In the genomic region with DNA sequence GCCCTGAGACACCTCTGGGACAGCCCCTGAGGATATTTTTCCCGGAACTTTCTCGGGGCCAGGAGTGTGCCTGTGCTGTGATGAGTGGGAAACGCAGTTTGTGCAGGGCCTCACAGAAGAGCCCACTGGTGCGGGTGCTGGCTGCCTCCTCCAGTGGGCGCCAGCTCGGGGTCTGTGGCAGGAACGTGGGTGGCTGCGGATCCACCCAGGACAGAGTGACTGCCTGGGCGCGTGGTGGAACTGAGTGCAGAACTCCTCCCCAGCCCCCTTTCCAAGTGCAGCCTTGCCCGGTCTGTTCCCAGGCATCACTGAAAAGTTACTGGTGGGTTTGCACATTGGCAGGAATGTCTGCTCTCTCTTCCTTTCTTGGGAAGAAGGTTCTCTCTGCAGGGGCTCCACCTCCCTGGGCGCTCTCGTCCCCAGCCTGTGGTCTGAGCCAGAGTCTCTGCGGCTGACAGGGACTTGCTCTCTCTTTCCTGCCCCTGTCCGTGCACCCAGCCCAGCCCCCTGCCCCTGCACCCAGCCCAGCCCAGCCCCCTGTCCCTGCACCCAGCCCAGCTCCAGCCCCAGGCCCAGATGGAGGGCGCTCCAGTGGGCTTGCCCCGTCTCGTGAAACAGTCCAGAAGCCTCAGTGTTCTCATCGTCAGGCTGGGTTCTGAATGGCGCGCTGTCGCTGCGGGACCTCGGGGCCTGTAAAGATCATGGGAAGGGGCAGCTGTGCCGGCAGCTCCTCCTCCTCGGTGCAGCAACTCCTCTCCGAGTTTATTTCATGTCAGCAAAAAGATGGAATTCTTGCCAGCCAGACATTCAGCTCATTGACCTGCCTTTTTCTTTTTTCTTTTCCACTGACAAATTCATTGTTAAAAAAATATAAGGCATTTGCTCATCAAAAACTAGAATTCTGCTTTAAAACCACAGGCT, we compare ENCODE assay signal across 2 cellular contexts.
TF ChIP-seq lines count a peak whose summit lies in the region.

No MANE protein-coding gene starts in this region.

TF ChIP-seq in GM23338, 12 proteins besides CTCF, POLR2A, EP300 and RAD21 (continues in another document):
- TF ChIP-seq, protein P1, sequence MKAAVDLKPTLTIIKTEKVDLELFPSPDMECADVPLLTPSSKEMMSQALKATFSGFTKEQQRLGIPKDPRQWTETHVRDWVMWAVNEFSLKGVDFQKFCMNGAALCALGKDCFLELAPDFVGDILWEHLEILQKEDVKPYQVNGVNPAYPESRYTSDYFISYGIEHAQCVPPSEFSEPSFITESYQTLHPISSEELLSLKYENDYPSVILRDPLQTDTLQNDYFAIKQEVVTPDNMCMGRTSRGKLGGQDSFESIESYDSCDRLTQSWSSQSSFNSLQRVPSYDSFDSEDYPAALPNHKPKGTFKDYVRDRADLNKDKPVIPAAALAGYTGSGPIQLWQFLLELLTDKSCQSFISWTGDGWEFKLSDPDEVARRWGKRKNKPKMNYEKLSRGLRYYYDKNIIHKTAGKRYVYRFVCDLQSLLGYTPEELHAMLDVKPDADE (IDR thresholded peaks at IDR 0.05): no peak
- no peak for TF ChIP-seq CREB1 (CRISPR knock-in tag; IDR thresholded peaks at IDR 0.05; ENCODE audit: low read depth)
- TF ChIP-seq STAT1 (IDR thresholded peaks at IDR 0.05; ENCODE audit: unreplicated experiment): no peak
- TF ChIP-seq POLR2AphosphoS5 (IDR thresholded peaks at IDR 0.05; ENCODE audit: low read depth): no peak
- TF ChIP-seq EZH2 (IDR thresholded peaks at IDR 0.05; ENCODE audit: low read depth, unreplicated experiment): no peak
- no peak for TF ChIP-seq NANOG (IDR thresholded peaks at IDR 0.05; ENCODE audit: borderline replicate concordance)
- TF ChIP-seq JUNB (IDR thresholded peaks at IDR 0.05; ENCODE audit: unreplicated experiment): no peak
- no peak for TF ChIP-seq EZH2phosphoT487 (IDR thresholded peaks at IDR 0.05; ENCODE audit: unreplicated experiment)
- TF ChIP-seq, protein P2, sequence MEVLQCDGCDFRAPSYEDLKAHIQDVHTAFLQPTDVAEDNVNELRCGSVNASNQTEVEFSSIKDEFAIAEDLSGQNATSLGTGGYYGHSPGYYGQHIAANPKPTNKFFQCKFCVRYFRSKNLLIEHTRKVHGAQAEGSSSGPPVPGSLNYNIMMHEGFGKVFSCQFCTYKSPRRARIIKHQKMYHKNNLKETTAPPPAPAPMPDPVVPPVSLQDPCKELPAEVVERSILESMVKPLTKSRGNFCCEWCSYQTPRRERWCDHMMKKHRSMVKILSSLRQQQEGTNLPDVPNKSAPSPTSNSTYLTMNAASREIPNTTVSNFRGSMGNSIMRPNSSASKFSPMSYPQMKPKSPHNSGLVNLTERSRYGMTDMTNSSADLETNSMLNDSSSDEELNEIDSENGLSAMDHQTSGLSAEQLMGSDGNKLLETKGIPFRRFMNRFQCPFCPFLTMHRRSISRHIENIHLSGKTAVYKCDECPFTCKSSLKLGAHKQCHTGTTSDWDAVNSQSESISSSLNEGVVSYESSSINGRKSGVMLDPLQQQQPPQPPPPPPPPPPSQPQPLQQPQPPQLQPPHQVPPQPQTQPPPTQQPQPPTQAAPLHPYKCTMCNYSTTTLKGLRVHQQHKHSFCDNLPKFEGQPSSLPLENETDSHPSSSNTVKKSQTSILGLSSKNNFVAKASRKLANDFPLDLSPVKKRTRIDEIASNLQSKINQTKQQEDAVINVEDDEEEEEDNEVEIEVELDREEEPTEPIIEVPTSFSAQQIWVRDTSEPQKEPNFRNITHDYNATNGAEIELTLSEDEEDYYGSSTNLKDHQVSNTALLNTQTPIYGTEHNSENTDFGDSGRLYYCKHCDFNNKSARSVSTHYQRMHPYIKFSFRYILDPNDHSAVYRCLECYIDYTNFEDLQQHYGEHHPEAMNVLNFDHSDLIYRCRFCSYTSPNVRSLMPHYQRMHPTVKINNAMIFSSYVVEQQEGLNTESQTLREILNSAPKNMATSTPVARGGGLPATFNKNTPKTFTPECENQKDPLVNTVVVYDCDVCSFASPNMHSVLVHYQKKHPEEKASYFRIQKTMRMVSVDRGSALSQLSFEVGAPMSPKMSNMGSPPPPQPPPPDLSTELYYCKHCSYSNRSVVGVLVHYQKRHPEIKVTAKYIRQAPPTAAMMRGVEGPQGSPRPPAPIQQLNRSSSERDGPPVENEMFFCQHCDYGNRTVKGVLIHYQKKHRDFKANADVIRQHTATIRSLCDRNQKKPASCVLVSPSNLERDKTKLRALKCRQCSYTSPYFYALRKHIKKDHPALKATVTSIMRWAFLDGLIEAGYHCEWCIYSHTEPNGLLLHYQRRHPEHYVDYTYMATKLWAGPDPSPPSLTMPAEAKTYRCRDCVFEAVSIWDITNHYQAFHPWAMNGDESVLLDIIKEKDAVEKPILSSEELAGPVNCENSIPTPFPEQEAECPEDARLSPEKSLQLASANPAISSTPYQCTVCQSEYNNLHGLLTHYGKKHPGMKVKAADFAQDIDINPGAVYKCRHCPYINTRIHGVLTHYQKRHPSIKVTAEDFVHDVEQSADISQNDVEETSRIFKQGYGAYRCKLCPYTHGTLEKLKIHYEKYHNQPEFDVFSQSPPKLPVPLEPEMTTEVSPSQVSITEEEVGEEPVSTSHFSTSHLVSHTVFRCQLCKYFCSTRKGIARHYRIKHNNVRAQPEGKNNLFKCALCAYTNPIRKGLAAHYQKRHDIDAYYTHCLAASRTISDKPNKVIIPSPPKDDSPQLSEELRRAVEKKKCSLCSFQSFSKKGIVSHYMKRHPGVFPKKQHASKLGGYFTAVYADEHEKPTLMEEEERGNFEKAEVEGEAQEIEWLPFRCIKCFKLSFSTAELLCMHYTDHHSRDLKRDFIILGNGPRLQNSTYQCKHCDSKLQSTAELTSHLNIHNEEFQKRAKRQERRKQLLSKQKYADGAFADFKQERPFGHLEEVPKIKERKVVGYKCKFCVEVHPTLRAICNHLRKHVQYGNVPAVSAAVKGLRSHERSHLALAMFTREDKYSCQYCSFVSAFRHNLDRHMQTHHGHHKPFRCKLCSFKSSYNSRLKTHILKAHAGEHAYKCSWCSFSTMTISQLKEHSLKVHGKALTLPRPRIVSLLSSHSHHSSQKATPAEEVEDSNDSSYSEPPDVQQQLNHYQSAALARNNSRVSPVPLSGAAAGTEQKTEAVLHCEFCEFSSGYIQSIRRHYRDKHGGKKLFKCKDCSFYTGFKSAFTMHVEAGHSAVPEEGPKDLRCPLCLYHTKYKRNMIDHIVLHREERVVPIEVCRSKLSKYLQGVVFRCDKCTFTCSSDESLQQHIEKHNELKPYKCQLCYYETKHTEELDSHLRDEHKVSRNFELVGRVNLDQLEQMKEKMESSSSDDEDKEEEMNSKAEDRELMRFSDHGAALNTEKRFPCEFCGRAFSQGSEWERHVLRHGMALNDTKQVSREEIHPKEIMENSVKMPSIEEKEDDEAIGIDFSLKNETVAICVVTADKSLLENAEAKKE (CRISPR knock-in tag; IDR thresholded peaks at IDR 0.05): no peak
- TF ChIP-seq ZNF331 (CRISPR knock-in tag; IDR thresholded peaks at IDR 0.05; ENCODE audit: low read depth): no peak

TF ChIP-seq in HepG2, 621 proteins besides CTCF, POLR2A, EP300 and RAD21:
- peak; percentile 48; the same call in 1 of the 2 replicates for TF ChIP-seq MAFF (IDR thresholded peaks at IDR 0.05; ENCODE audit: low read depth, low read length)
- no peak for TF ChIP-seq CCDC6 (CRISPR knock-in tag; IDR thresholded peaks at IDR 0.05)
- TF ChIP-seq, protein P3, sequence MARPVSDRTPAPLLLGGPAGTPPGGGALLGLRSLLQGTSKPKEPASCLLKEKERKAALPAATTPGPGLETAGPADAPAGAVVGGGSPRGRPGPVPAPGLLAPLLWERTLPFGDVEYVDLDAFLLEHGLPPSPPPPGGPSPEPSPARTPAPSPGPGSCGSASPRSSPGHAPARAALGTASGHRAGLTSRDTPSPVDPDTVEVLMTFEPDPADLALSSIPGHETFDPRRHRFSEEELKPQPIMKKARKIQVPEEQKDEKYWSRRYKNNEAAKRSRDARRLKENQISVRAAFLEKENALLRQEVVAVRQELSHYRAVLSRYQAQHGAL (CRISPR knock-in tag; IDR thresholded peaks at IDR 0.05; ENCODE audit: not compliant biosample characterization): no peak
- TF ChIP-seq MAFK (conservative IDR thresholded peaks at IDR 0.05 in 1 of 2, IDR thresholded peaks at IDR 0.05 in 1 of 2; ENCODE audit: low read length in 2 of 2): peak; percentile 56 to 64
- TF ChIP-seq, protein P4, sequence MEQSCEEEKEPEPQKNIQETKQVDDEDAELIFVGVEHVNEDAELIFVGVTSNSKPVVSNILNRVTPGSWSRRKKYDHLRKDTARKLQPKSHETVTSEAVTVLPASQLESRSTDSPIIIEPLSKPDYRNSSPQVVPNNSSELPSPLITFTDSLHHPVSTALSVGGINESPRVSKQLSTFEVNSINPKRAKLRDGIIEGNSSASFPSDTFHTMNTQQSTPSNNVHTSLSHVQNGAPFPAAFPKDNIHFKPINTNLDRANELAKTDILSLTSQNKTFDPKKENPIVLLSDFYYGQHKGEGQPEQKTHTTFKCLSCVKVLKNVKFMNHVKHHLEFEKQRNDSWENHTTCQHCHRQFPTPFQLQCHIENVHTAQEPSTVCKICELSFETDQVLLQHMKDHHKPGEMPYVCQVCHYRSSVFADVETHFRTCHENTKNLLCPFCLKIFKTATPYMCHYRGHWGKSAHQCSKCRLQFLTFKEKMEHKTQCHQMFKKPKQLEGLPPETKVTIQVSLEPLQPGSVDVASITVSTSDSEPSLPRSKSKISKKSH (CRISPR knock-in tag; IDR thresholded peaks at IDR 0.05; ENCODE audit: borderline replicate concordance): no peak
- no peak for TF ChIP-seq ZNF24 (IDR thresholded peaks at IDR 0.05)
